12 cellular contexts compared by ENCODE assay signal in genomic region chr17:74893936-74894671, GRCh38. TPM values are rescaled to one million over a fixed set of nuclear protein-coding genes. Genes with fewer than 3 reads are reported as not detected.
DNase-seq lines count a peak whose midpoint lies in the region; ATAC-seq and TF ChIP-seq lines count a peak whose summit lies in the region.
"Had no signal": no experiment of that assay in that cellular context is flagged by ENCODE, and none has a peak within 500 bp of the region (broad histone marks: within the 10 kb centered on the region; RNA-seq: fewer than 3 reads in every experiment).

No MANE protein-coding gene starts in this region.

- no peak overlapping the region for H3K27ac Mint-ChIP-seq in MCF 10A (ENCODE audit: low read depth, unreplicated experiment)
- no peak overlapping the region for H3K27ac Mint-ChIP-seq in stimulated activated effector memory CD8-positive, alpha-beta T cell treated with anti-CD3 and anti-CD28 coated beads, Interleukin-12 subunit alpha, Interleukin-12 subunit beta, amount 100 ng/mL, for 72 hours

- in situ Hi-C loops in brain microvascular endothelial cell (cut with HindIII; ENCODE audit: low pct_ligation_motif_present, low sequenced_read_pairs), result no loop called here

- H3K27me3 ChIP-seq in breast epithelium, result peaks cover 0 to 51% of the 10 kb centered on the region in 2 donors
- H3K27me3 ChIP-seq in esophagus squamous epithelium, result peaks cover 0 to 56% (median 3%) of the 10 kb centered on the region in 4 donors
- peaks cover 44% of the 10 kb centered on the region for H3K27me3 ChIP-seq in brain microvascular endothelial cell (replicated peaks)

- POLR2A ChIA-PET in MCF 10A (lab: Yijun Ruan, JAX), result interaction anchor here (0.9 kb wide), 1 partner anchor 21 kb away, joined by 3 read pairs; the partner anchor contains the start of gene FDXR

- H3K27me3 Mint-ChIP-seq in MCF 10A (ENCODE audit: insufficient read depth, unreplicated experiment), result peaks cover 53% of the 10 kb centered on the region

- TF ChIP-seq POLR2A in breast epithelium (IDR thresholded peaks at IDR 0.05) (no peak), esophagus squamous epithelium (IDR thresholded peaks at IDR 0.05) (no peak)

- H3K4me3 Mint-ChIP-seq in MCF 10A (ENCODE audit: unreplicated experiment), result no peak overlapping the region
- peak overlapping the region; percentile 42 for H3K4me3 Mint-ChIP-seq in stimulated activated effector memory CD8-positive, alpha-beta T cell treated with anti-CD3 and anti-CD28 coated beads, Interleukin-12 subunit alpha, Interleukin-12 subunit beta, amount 100 ng/mL, for 72 hours

- H3K27ac ChIP-seq in breast epithelium (no peak overlapping the region), esophagus squamous epithelium (no peak overlapping the region), brain microvascular endothelial cell (no peak overlapping the region)
- H3K27ac ChIP-seq: RWPE1 had no signal

- DNase-seq in breast epithelium (ENCODE audit: low spot score in 2 of 2) (no peak), MCF 10A (ENCODE audit: unreplicated experiment) (no peak), esophagus squamous epithelium (lab: John Stamatoyannopoulos, UW) (no peak), brain microvascular endothelial cell (no peak)
- no peak for DNase-seq in stimulated activated effector memory CD8-positive, alpha-beta T cell treated with anti-CD3 and anti-CD28 coated beads, Interleukin-12 subunit alpha, Interleukin-12 subunit beta, amount 100 ng/mL, for 72 hours (ENCODE audit: low spot score in 2 of 2)
- DNase-seq: activated CD4-positive, CD25-positive, alpha-beta regulatory T cell treated with anti-CD3 and anti-CD28 coated beads, Interleukin-2, amount 50 U/mL, for 72 hours; amniotic stem cell; BE2C; erythroblast; NCI-H187 treated with DMSO at 0.1 percent for 48 hours had no signal

- H3K4me3 ChIP-seq in breast epithelium, result peak overlapping the region in 2 of 3 donors; percentile 43 to 58
- H3K4me3 ChIP-seq in esophagus squamous epithelium, result peak overlapping the region; percentile 24 to 65 (median 48)
- no peak overlapping the region for H3K4me3 ChIP-seq in brain microvascular endothelial cell (ENCODE audit: low read depth, low read length)

- H3K4me1 ChIP-seq in breast epithelium (no peaks in the 10 kb centered on the region), esophagus squamous epithelium (peaks cover 9 to 23% (median 10%) of the 10 kb centered on the region in 3 donors)
- H3K4me1 ChIP-seq: BE2C had no signal

- 37 to 49% methylated on average over 4 to 19 of the region's 22 CpGs for WGBS in esophagus squamous epithelium, 2 donors

- H3K36me3 Mint-ChIP-seq in MCF 10A (ENCODE audit: insufficient read depth, unreplicated experiment), result no peaks in the 10 kb centered on the region
- no peaks in the 10 kb centered on the region for H3K36me3 Mint-ChIP-seq in stimulated activated effector memory CD8-positive, alpha-beta T cell treated with anti-CD3 and anti-CD28 coated beads, Interleukin-12 subunit alpha, Interleukin-12 subunit beta, amount 100 ng/mL, for 72 hours

- TF ChIP-seq CTCF in breast epithelium (IDR thresholded peaks at IDR 0.05) (no peak), MCF 10A (IDR thresholded peaks at IDR 0.05; ENCODE audit: unreplicated experiment) (no peak), esophagus squamous epithelium (IDR thresholded peaks at IDR 0.05) (no peak), brain microvascular endothelial cell (IDR thresholded peaks at IDR 0.05; ENCODE audit: low read depth, low read length, missing control alignments) (no peak)

- H3K9me3 Mint-ChIP-seq in MCF 10A (ENCODE audit: unreplicated experiment), result no peaks in the 10 kb centered on the region
- H3K9me3 Mint-ChIP-seq in stimulated activated effector memory CD8-positive, alpha-beta T cell treated with anti-CD3 and anti-CD28 coated beads, Interleukin-12 subunit alpha, Interleukin-12 subunit beta, amount 100 ng/mL, for 72 hours, result no peaks in the 10 kb centered on the region

- CTCF ChIA-PET in MCF 10A (lab: Yijun Ruan, JAX), result interaction anchor here (1.0 kb wide), 1 partner anchor 28 kb away, joined by 3 read pairs; no protein-coding TSS in a partner anchor

- H3K4me1 Mint-ChIP-seq in MCF 10A (ENCODE audit: insufficient read depth, unreplicated experiment), result no peaks in the 10 kb centered on the region
- peaks cover 6% of the 10 kb centered on the region for H3K4me1 Mint-ChIP-seq in stimulated activated effector memory CD8-positive, alpha-beta T cell treated with anti-CD3 and anti-CD28 coated beads, Interleukin-12 subunit alpha, Interleukin-12 subunit beta, amount 100 ng/mL, for 72 hours

- BruUV-seq in MCF 10A (replicated peaks; lab: Mats Ljungman, UMichigan), result no TSS peak

- H3K9me3 ChIP-seq in breast epithelium, result no peaks in the 10 kb centered on the region
- H3K9me3 ChIP-seq in esophagus squamous epithelium, result no peaks in the 10 kb centered on the region
- H3K9me3 ChIP-seq: BE2C had no signal

- intact Hi-C loops in breast epithelium (cut with DNase I; ENCODE audit: low total_unique reads) (no loop called here), MCF 10A (cut with micrococcal nuclease) (no loop called here), esophagus squamous epithelium (cut with DNase I) (no loop called here)

- H3K36me3 ChIP-seq in breast epithelium (no peaks in the 10 kb centered on the region), esophagus squamous epithelium (no peaks in the 10 kb centered on the region), brain microvascular endothelial cell (replicated peaks) (no peaks in the 10 kb centered on the region)
- H3K36me3 ChIP-seq: BE2C had no signal

- ATAC-seq in stimulated activated effector memory CD8-positive, alpha-beta T cell treated with anti-CD3 and anti-CD28 coated beads, Interleukin-12 subunit alpha, Interleukin-12 subunit beta, amount 100 ng/mL, for 72 hours, result no peak
- ATAC-seq in HG03571 (IDR thresholded peaks at IDR 0.05; ENCODE audit: unreplicated experiment), result no peak

RNA-seq across cellular contexts. Expression of gene FADS6, which starts 0.7 kb away (rescaled TPM):
- total RNA-seq in breast epithelium, result under 1 TPM in 2 of 3 donors, not detected in 1; 0.33 to 0.80 TPM
- not detected in 2 replicates for total RNA-seq in MCF 10A (2022)
- 1 to 10 TPM in 2 of 4 donors, under 1 TPM in 2; 0.19 to 6.0 (median 1.9) TPM for total RNA-seq in esophagus squamous epithelium

RNA-seq across cellular contexts. Expression of gene FDXR, which starts 21.3 kb away (rescaled TPM):
- total RNA-seq in breast epithelium (1 to 10 TPM; 7.3 to 9.3 (median 8.8) TPM), MCF 10A (2022) (25.0 and 29.7 TPM in 2 replicates), esophagus squamous epithelium (10 to 100 TPM; 24.4 to 46.4 (median 32.4) TPM)

RNA-seq across cellular contexts. Expression of gene USH1G, which starts 29.0 kb away (rescaled TPM):
- total RNA-seq in breast epithelium (not detected), MCF 10A (2022) (not detected in 2 replicates), esophagus squamous epithelium (10 to 100 TPM in 1 of 4 donors, 1 to 10 TPM in 3; 2.9 to 12.1 (median 6.7) TPM)

RNA-seq across cellular contexts. Expression of gene OTOP2, which starts 30.0 kb away (rescaled TPM):
- total RNA-seq in breast epithelium (under 1 TPM in 1 of 3 donors, not detected in 2; 0.33 TPM), MCF 10A (2022) (not detected in 2 replicates), esophagus squamous epithelium (1 to 10 TPM in 1 of 4 donors, under 1 TPM in 2, not detected in 1; 0.38 to 1.4 (median 0.41) TPM)

RNA-seq across cellular contexts. Expression of gene GRIN2C, which starts 34.4 kb away (rescaled TPM):
- under 1 TPM in 1 of 3 donors, not detected in 2; 0.48 TPM for total RNA-seq in breast epithelium
- total RNA-seq in MCF 10A (2022), result 0.12 and 0.28 TPM in 2 replicates
- 1 to 10 TPM in 1 of 4 donors, under 1 TPM in 2, not detected in 1; 0.13 to 4.6 (median 0.19) TPM for total RNA-seq in esophagus squamous epithelium
